8 cellular contexts compared by ENCODE assay signal in genomic region chr10:118754556-118755423, GRCh38.
A peak's percentile ranks its signal among the peaks of the same experiment; 100 is the strongest.
DNase-seq lines count a peak whose midpoint lies in the region; ATAC-seq lines count a peak whose summit lies in the region.

Gene CACUL1, minus strand, starts transcription at chr10:118754970. Its CDS starts 208 bp downstream, at chr10:118754762.

- DNase-seq in AG08396 (ENCODE audit: low spot score) (peak; percentile 100), NCI-H345 treated with DMSO at 0.1 percent for 48 hours (lab: John Stamatoyannopoulos, UW; ENCODE audit: unreplicated experiment) (peak; percentile 89), iris pigment epithelial cell (ENCODE audit: low read depth) (peak; percentile 100)
- DNase-seq in activated CD4-positive, CD25-positive, alpha-beta regulatory T cell (lab: John Stamatoyannopoulos, UW) = peak; percentile 98 to 100 (median 99)
- peak; percentile 98 to 99 for DNase-seq in central memory CD8-positive, alpha-beta T cell (ENCODE audit: low spot score in 2 of 2)
- DNase-seq in stimulated activated CD4-positive, alpha-beta T cell treated with anti-CD3 and anti-CD28 coated beads, Interleukin-12 subunit alpha, Interleukin-12 subunit beta, amount 100 ng/mL, for 24 hours (ENCODE audit: low read depth in 2 of 2) = peak; percentile 98 to 99

- peaks cover 38% of the 10 kb centered on the region for H3K4me1 Mint-ChIP-seq in central memory CD8-positive, alpha-beta T cell

- peak within 1 kb of the TSS; percentile 91 for H3K4me3 Mint-ChIP-seq in central memory CD8-positive, alpha-beta T cell

- ATAC-seq in GM19023 (IDR thresholded peaks at IDR 0.05; ENCODE audit: unreplicated experiment) = peak; percentile 93
- ATAC-seq in HG03280 (IDR thresholded peaks at IDR 0.05; ENCODE audit: unreplicated experiment) = peak; percentile 97
- peak; percentile 98 for ATAC-seq in central memory CD8-positive, alpha-beta T cell (replicated peaks; ENCODE audit: extremely low read depth, poor library complexity, severe bottlenecking)

- no peaks in the 10 kb centered on the region for H3K27me3 Mint-ChIP-seq in central memory CD8-positive, alpha-beta T cell

- no peaks in the 10 kb centered on the region for H3K9me3 Mint-ChIP-seq in central memory CD8-positive, alpha-beta T cell

- peak within 1 kb of the TSS; percentile 93 for H3K27ac Mint-ChIP-seq in central memory CD8-positive, alpha-beta T cell (ENCODE audit: low read depth)

- H3K36me3 Mint-ChIP-seq in central memory CD8-positive, alpha-beta T cell (ENCODE audit: insufficient read depth) = peaks cover 15% of the 10 kb centered on the region

Comparison
In these comparisons a context has a peak if more than half of its experiments do, and no peak if none do; other contexts are left out.
1. Peak in every context shown above with its lines: DNase-seq and ATAC-seq.